19 cellular contexts compared by ENCODE assay signal in genomic region chr21:37873655-37874054, GRCh38. TPM values are rescaled to one million over a fixed set of nuclear protein-coding genes. Genes with fewer than 3 reads are reported as not detected.
DNase-seq lines count a peak whose midpoint lies in the region; ATAC-seq, FAIRE-seq and TF ChIP-seq lines count a peak whose summit lies in the region.
"Had no signal": no experiment of that assay in that cellular context is flagged by ENCODE, and none has a peak within 500 bp of the region (broad histone marks: within the 10 kb centered on the region; RNA-seq: fewer than 3 reads in every experiment).

No MANE protein-coding gene starts in this region.

- FAIRE-seq in A549 (lab: Jason Lieb, UNC) (no peak), astrocyte (lab: Jason Lieb, UNC) (no peak)

- TF ChIP-seq RAD21 in A549 (conservative IDR thresholded peaks at IDR 0.05 in 1 of 2, IDR thresholded peaks at IDR 0.05 in 1 of 2) = no peak

- no peak for TF ChIP-seq EP300 in A549 (IDR thresholded peaks at IDR 0.05)

- H3K27me3 ChIP-seq in astrocyte (ENCODE audit: insufficient read depth, low read length) = no peaks in the 10 kb centered on the region
- H3K27me3 ChIP-seq: colonic mucosa had no signal

- H3K4me3 ChIP-seq in A549 = no peak overlapping the region
- H3K4me3 ChIP-seq in astrocyte (ENCODE audit: insufficient read depth, low read depth, low read length) = no peak overlapping the region
- H3K4me3 ChIP-seq: colonic mucosa had no signal

- H3K4me1 ChIP-seq in A549 = peaks cover 53% of the 10 kb centered on the region
- H3K4me1 ChIP-seq in astrocyte (ENCODE audit: insufficient read depth, low read length) = peaks cover 22% of the 10 kb centered on the region
- H3K4me1 ChIP-seq: colonic mucosa had no signal

- H3K4me2 ChIP-seq in A549 = no peak overlapping the region
- no peak overlapping the region for H3K4me2 ChIP-seq in astrocyte (ENCODE audit: low read length)

- TF ChIP-seq CTCF in A549 (IDR thresholded peaks at IDR 0.05) (no peak), HFFc6 (IDR thresholded peaks at IDR 0.05) (peak; percentile 58), astrocyte (IDR thresholded peaks at IDR 0.05; ENCODE audit: insufficient read depth, low read depth, low read length) (peak; percentile 16)

- no peaks in the 10 kb centered on the region for H3K36me3 ChIP-seq in astrocyte (ENCODE audit: insufficient read depth, low read length)
- H3K36me3 ChIP-seq: colonic mucosa had no signal

- no peak overlapping the region for H2AFZ ChIP-seq in astrocyte (ENCODE audit: low read depth, low read length)

- no peak for ATAC-seq in A549
- ATAC-seq in activated T-cell treated with anti-CD3 and anti-CD28 coated beads, Interleukin-2, amount 50 U/mL, for 72 hours (replicated peaks in 1 of 2) = no peak
- ATAC-seq in HG03097 (IDR thresholded peaks at IDR 0.05; ENCODE audit: low FRiP score, unreplicated experiment) = no peak
- ATAC-seq: activated CD4-positive, alpha-beta T cell treated with anti-CD3 and anti-CD28 coated beads for 36 hours; esophagus mucosa; Panc1; stimulated activated memory B cell treated with anti-CD40 and anti-IgM and Interleukin-4, amounts not matched to agents 10 μg/mL and 1 μg/mL and 100 μg/mL, for 72 hours had no signal

- H3K9me3 Mint-ChIP-seq in HFFc6 (no peaks in the 10 kb centered on the region), astrocyte (ENCODE audit: unreplicated experiment) (no peaks in the 10 kb centered on the region)
- H3K9me3 Mint-ChIP-seq in activated T-cell treated with anti-CD3 and anti-CD28 coated beads, Interleukin-2, amount 50 U/mL, for 72 hours = no peaks in the 10 kb centered on the region
- H3K9me3 Mint-ChIP-seq: IgD-negative memory B cell; stimulated activated memory B cell treated with anti-CD40 and anti-IgM and Interleukin-4, amounts not matched to agents 10 μg/mL and 1 μg/mL and 100 μg/mL, for 72 hours had no signal

- H3K4me1 Mint-ChIP-seq in HFFc6 (ENCODE audit: low read depth) = peaks cover 34% of the 10 kb centered on the region
- H3K4me1 Mint-ChIP-seq in astrocyte (ENCODE audit: low read depth, unreplicated experiment) = peaks cover 40% of the 10 kb centered on the region
- peaks cover 17% of the 10 kb centered on the region for H3K4me1 Mint-ChIP-seq in activated T-cell treated with anti-CD3 and anti-CD28 coated beads, Interleukin-2, amount 50 U/mL, for 72 hours (ENCODE audit: low read depth)
- H3K4me1 Mint-ChIP-seq: IgD-negative memory B cell; stimulated activated memory B cell treated with anti-CD40 and anti-IgM and Interleukin-4, amounts not matched to agents 10 μg/mL and 1 μg/mL and 100 μg/mL, for 72 hours had no signal

- H3K9ac ChIP-seq in astrocyte (ENCODE audit: low read length) = no peak overlapping the region

- 32% methylated on average over 3 of the region's 3 CpGs for WGBS in A549 (ENCODE audit: missing lambda C conversion rate)

- TF ChIP-seq POLR2A in A549 (IDR thresholded peaks at IDR 0.05; ENCODE audit: low read length) = no peak

- H3K27me3 Mint-ChIP-seq in HFFc6 (ENCODE audit: insufficient read depth) (no peaks in the 10 kb centered on the region), astrocyte (ENCODE audit: low read depth, unreplicated experiment) (no peaks in the 10 kb centered on the region)
- no peaks in the 10 kb centered on the region for H3K27me3 Mint-ChIP-seq in activated T-cell treated with anti-CD3 and anti-CD28 coated beads, Interleukin-2, amount 50 U/mL, for 72 hours (ENCODE audit: low read depth)
- H3K27me3 Mint-ChIP-seq: stimulated activated memory B cell treated with anti-CD40 and anti-IgM and Interleukin-4, amounts not matched to agents 10 μg/mL and 1 μg/mL and 100 μg/mL, for 72 hours had no signal

- POLR2A ChIA-PET in A549 (lab: Yijun Ruan, JAX) = no interaction called here

- H3K36me3 Mint-ChIP-seq in HFFc6 (ENCODE audit: low read depth) (no peaks in the 10 kb centered on the region), astrocyte (ENCODE audit: low read depth, unreplicated experiment) (no peaks in the 10 kb centered on the region)
- H3K36me3 Mint-ChIP-seq in activated T-cell treated with anti-CD3 and anti-CD28 coated beads, Interleukin-2, amount 50 U/mL, for 72 hours (ENCODE audit: insufficient read depth in 2 of 2) = no peaks in the 10 kb centered on the region
- H3K36me3 Mint-ChIP-seq: IgD-negative memory B cell; stimulated activated memory B cell treated with anti-CD40 and anti-IgM and Interleukin-4, amounts not matched to agents 10 μg/mL and 1 μg/mL and 100 μg/mL, for 72 hours had no signal

- H4K20me1 ChIP-seq in astrocyte (ENCODE audit: insufficient read depth, low read length) = no peaks in the 10 kb centered on the region

- H3K9me3 ChIP-seq in A549 = no peaks in the 10 kb centered on the region
- no peaks in the 10 kb centered on the region for H3K9me3 ChIP-seq in astrocyte (ENCODE audit: insufficient read depth, low read depth, low read length)
- H3K9me3 ChIP-seq: colonic mucosa had no signal

- H3K27ac Mint-ChIP-seq in HFFc6 (no peak overlapping the region), astrocyte (ENCODE audit: unreplicated experiment) (no peak overlapping the region)
- no peak overlapping the region for H3K27ac Mint-ChIP-seq in activated T-cell treated with anti-CD3 and anti-CD28 coated beads, Interleukin-2, amount 50 U/mL, for 72 hours
- H3K27ac Mint-ChIP-seq: activated CD4-positive, alpha-beta T cell treated with anti-CD3 and anti-CD28 coated beads for 36 hours; IgD-negative memory B cell; stimulated activated memory B cell treated with anti-CD40 and anti-IgM and Interleukin-4, amounts not matched to agents 10 μg/mL and 1 μg/mL and 100 μg/mL, for 72 hours had no signal

- H3K79me2 ChIP-seq in astrocyte (ENCODE audit: insufficient read depth, low read length) = no peaks in the 10 kb centered on the region

- H3K27ac ChIP-seq in A549 (peak overlapping the region; percentile 22 to 26; a peak in 2 of 6 replicates), astrocyte (ENCODE audit: low read depth, low read length) (no peak overlapping the region)
- H3K27ac ChIP-seq: colonic mucosa had no signal

- H3K4me3 Mint-ChIP-seq in HFFc6 (no peak overlapping the region), astrocyte (ENCODE audit: unreplicated experiment) (no peak overlapping the region)
- H3K4me3 Mint-ChIP-seq in activated T-cell treated with anti-CD3 and anti-CD28 coated beads, Interleukin-2, amount 50 U/mL, for 72 hours = no peak overlapping the region
- H3K4me3 Mint-ChIP-seq: activated CD4-positive, alpha-beta T cell treated with anti-CD3 and anti-CD28 coated beads for 36 hours; IgD-negative memory B cell; stimulated activated memory B cell treated with anti-CD40 and anti-IgM and Interleukin-4, amounts not matched to agents 10 μg/mL and 1 μg/mL and 100 μg/mL, for 72 hours had no signal

- DNase-seq in A549 (ENCODE audit: low read depth in 1 of 2, low spot score in 1 of 2) (peak in 1 of 2 experiments; percentile 7), HFFc6 (peak; percentile 5), astrocyte (ENCODE audit: low read depth) (no peak), iPS-NIHi11 (ENCODE audit: low spot score) (peak; percentile 25), NCI-H2171 (lab: John Stamatoyannopoulos, UW) (no peak)
- DNase-seq in activated CD8-positive, alpha-beta memory T cell treated with anti-CD3 and anti-CD28 coated beads, Interleukin-2, amount 50 U/mL, for 4 hours = no peak
- no peak for DNase-seq in activated T-cell treated with anti-CD3 and anti-CD28 coated beads, Interleukin-2, amount 50 U/mL, for 72 hours
- DNase-seq: activated CD4-positive, alpha-beta T cell treated with anti-CD3 and anti-CD28 coated beads for 36 hours; activated T-cell treated with anti-CD3 and anti-CD28 coated beads, Interleukin-2, amount 50 U/mL, for 48 hours; colonic mucosa; NCI-H510A; T-helper 1 cell had no signal

- CTCF ChIA-PET in A549 (lab: Yijun Ruan, JAX) = no interaction called here

TF ChIP-seq in A549, 52 proteins besides CTCF, POLR2A, EP300 and RAD21:
- TF ChIP-seq ZSCAN20 (CRISPR knock-in tag; IDR thresholded peaks at IDR 0.05) = no peak
- no peak for TF ChIP-seq ZNF302 (CRISPR knock-in tag; IDR thresholded peaks at IDR 0.05)
- no peak for TF ChIP-seq RCOR1 (IDR thresholded peaks at IDR 0.05; ENCODE audit: low read depth, low read length)
- TF ChIP-seq MAX (IDR thresholded peaks at IDR 0.05) = no peak
- TF ChIP-seq CBX8 (IDR thresholded peaks at IDR 0.05) = no peak
- no peak for TF ChIP-seq POLR2AphosphoS2 (conservative IDR thresholded peaks at IDR 0.05; ENCODE audit: low read length)
- no peak for TF ChIP-seq MYC (IDR thresholded peaks at IDR 0.05; ENCODE audit: borderline replicate concordance, low read length)
- TF ChIP-seq HOXB5 (CRISPR knock-in tag; IDR thresholded peaks at IDR 0.05) = no peak
- TF ChIP-seq HDAC2 (IDR thresholded peaks at IDR 0.05) = no peak
TF ChIP-seq in A549: peak in this region for 0.

RNA-seq across cellular contexts. Expression of gene KCNJ6, which starts 42.6 kb away (rescaled TPM):
- polyA plus RNA-seq in A549 (2011; rRNA removed) = 1.4 and 2.3 TPM in 2 replicates
- 0.25 and 0.32 TPM in 2 replicates for polyA plus RNA-seq in A549 (2012; cell fraction: cytosol; rRNA removed)
- polyA plus RNA-seq in A549 (2012; cell fraction: nucleus; rRNA removed) = 0.19 and 0.27 TPM in 2 replicates
- 0.33 to 0.79 TPM (median 0.68 TPM) in 3 replicates for polyA plus RNA-seq in A549 (2017; fragmentation: RNase III; extraction: RNeasy Plus Mini Kit Qiagen cat#74134 plus additional on column Dnase treatment)
- polyA minus RNA-seq in A549 (2011; rRNA and poly(A)+ RNA removed) = 2.3 and 4.1 TPM in 2 replicates
- total RNA-seq in HFFc6 (2021; fragmentation: NEBNext Ultra II Directional; extraction: Animal tissue kit (Norgen Biotek cat#: 25700)) = not detected
- 2.0 and 2.6 TPM in 2 replicates for total RNA-seq in astrocyte
- total RNA-seq in activated T-cell treated with anti-CD3 and anti-CD28 coated beads, Interleukin-2, amount 50 U/mL, for 72 hours = not detected
- total RNA-seq: activated CD4-positive, alpha-beta T cell treated with anti-CD3 and anti-CD28 coated beads for 36 hours; esophagus mucosa; lung microvascular endothelial cell; ureter had no signal
- polyA plus RNA-seq: IgD-negative memory B cell had no signal

Comparison
In these comparisons a context has a peak if more than half of its experiments do, and no peak if none do; other contexts are left out.
1. DNase-seq: peak in HFFc6 (single experiment) and iPS-NIHi11 (single experiment); none in astrocyte (single experiment), NCI-H2171 (single experiment), activated CD8-positive, alpha-beta memory T cell treated with anti-CD3 and anti-CD28 coated beads, Interleukin-2, amount 50 U/mL, for 4 hours (single experiment) and activated T-cell treated with anti-CD3 and anti-CD28 coated beads, Interleukin-2, amount 50 U/mL, for 72 hours (0 of 2).